In the genomic region with DNA sequence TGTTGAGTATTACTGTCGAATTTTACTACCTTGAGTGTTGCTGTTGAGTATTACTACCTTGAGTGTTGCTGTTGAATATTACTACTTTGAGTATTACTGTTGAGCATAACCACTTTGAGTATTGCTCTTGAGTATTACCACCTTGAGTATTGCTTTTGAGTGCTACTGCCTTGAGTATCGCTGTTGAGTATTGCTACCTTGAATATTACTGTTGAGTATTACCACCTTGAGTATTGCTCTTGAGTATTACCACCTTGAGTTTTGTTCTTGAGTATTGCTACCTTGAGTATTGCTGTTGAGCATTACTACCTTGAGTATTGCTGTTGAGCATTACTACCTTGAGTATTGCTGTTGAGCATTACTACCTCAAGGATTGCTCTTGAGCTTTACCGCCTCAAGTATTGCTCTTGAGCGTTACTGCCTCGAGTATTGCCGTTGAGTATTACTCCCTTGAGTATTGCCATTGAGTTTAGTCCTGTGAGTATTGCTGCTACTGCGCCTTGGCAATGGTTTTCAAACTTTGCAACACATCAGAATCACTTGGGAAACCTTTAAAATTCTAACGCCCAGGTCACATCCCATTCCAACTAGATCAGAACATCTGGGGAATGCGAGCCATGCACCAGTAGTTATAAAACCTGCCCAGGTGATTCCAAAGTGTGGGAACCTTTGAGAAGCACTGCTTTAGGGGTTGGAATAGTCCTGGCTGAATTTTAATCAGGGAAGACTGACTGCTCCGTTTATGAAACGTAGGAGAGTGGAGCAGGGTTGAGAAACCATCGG, we compare ENCODE assay signal across 1 cellular context.
TF ChIP-seq lines count a peak whose summit lies in the region.

No MANE protein-coding gene starts in this region.

TF ChIP-seq in endothelial cell of umbilical vein, 7 proteins besides CTCF, POLR2A, EP300 and RAD21 (continued from another document):
- no peak for TF ChIP-seq MYC (IDR thresholded peaks at IDR 0.05; ENCODE audit: low read depth, low read length)
- no peak for TF ChIP-seq EZH2 (IDR thresholded peaks at IDR 0.05; ENCODE audit: borderline replicate concordance, low read depth, low read length, severe bottlenecking)
- TF ChIP-seq FOS (IDR thresholded peaks at IDR 0.05; ENCODE audit: borderline replicate concordance, insufficient read depth, low read length), result no peak
- TF ChIP-seq JUN (IDR thresholded peaks at IDR 0.05; ENCODE audit: borderline replicate concordance, insufficient read depth, insufficient read length, low read depth), result no peak
